In the genomic region with DNA sequence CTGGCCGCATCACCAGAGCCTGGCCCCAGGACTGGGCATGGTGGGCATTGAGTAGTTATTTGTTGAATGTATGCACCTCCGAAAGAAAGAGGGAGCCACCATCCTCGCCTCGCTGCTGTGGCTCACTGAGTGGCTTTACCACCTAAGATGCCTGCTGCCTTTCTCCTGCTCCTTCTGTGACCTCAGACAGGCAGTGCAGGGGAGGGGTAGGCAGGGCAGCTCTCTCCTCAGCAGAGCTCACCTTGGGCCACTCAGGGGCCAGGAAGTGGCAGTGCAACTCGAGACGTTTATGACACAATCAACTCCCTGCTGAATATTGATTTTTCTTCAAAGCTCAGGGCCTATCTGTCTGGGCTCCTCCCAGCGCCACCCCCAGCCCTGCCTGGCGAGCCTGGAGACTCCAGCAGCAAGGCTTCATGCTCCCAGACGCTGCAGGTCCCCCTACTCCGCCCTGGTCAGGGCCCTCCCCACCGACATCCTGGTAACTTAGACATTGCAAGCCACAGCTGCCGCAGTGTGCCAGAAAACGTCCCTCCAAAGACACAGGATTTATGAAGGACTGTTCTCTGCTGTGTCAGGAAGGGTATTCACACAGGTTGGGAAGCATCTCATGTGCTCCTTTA, we compare ENCODE assay signal across 2 cellular contexts.
TF ChIP-seq lines count a peak whose summit lies in the region.

No MANE protein-coding gene starts in this region.

TF ChIP-seq in HEK293, 187 proteins besides CTCF, POLR2A, EP300 and RAD21 (continued from another document and continues in another):
- TF ChIP-seq, protein P1, sequence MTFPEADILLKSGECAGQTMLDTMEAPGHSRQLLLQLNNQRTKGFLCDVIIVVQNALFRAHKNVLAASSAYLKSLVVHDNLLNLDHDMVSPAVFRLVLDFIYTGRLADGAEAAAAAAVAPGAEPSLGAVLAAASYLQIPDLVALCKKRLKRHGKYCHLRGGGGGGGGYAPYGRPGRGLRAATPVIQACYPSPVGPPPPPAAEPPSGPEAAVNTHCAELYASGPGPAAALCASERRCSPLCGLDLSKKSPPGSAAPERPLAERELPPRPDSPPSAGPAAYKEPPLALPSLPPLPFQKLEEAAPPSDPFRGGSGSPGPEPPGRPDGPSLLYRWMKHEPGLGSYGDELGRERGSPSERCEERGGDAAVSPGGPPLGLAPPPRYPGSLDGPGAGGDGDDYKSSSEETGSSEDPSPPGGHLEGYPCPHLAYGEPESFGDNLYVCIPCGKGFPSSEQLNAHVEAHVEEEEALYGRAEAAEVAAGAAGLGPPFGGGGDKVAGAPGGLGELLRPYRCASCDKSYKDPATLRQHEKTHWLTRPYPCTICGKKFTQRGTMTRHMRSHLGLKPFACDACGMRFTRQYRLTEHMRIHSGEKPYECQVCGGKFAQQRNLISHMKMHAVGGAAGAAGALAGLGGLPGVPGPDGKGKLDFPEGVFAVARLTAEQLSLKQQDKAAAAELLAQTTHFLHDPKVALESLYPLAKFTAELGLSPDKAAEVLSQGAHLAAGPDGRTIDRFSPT (tag by site-specific recombination; IDR thresholded peaks at IDR 0.05): no peak
- TF ChIP-seq ZBTB21 (tag by site-specific recombination; IDR thresholded peaks at IDR 0.05) (peak; percentile 71; the same call in 1 of the 2 replicates), ZNF433 (tag by site-specific recombination; IDR thresholded peaks at IDR 0.05; ENCODE audit: low read depth) (no peak), ZBTB48 (tag by site-specific recombination; IDR thresholded peaks at IDR 0.05) (peak; percentile 88), ZNF843 (tag by site-specific recombination; IDR thresholded peaks at IDR 0.05) (0 out of 2 replicates have a peak, but pooled peaks have one; percentile 20), ZNF529 (tag by site-specific recombination; IDR thresholded peaks at IDR 0.05; ENCODE audit: insufficient replicate concordance) (no peak), ZNF416 (tag by site-specific recombination; IDR thresholded peaks at IDR 0.05) (no peak), ZNF16 (tag by site-specific recombination; IDR thresholded peaks at IDR 0.05; ENCODE audit: low read depth) (no peak), ZNF292 (tag by site-specific recombination; IDR thresholded peaks at IDR 0.05; ENCODE audit: borderline replicate concordance, low read depth) (no peak), ZNF311 (tag by site-specific recombination; IDR thresholded peaks at IDR 0.05; ENCODE audit: borderline replicate concordance) (no peak), ZBTB1 (tag by site-specific recombination; IDR thresholded peaks at IDR 0.05) (no peak), ZNF37A (tag by site-specific recombination; IDR thresholded peaks at IDR 0.05) (no peak), ZFP69B (tag by site-specific recombination; IDR thresholded peaks at IDR 0.05) (0 out of 2 replicates have a peak, but pooled peaks have one; percentile 49), MEIS1 (CRISPR knock-in tag; IDR thresholded peaks at IDR 0.05; ENCODE audit: borderline replicate concordance) (no peak), ZNF155 (tag by site-specific recombination; IDR thresholded peaks at IDR 0.05) (no peak), ZNF202 (tag by site-specific recombination; IDR thresholded peaks at IDR 0.05; ENCODE audit: borderline replicate concordance) (no peak)
- TF ChIP-seq, protein P2, sequence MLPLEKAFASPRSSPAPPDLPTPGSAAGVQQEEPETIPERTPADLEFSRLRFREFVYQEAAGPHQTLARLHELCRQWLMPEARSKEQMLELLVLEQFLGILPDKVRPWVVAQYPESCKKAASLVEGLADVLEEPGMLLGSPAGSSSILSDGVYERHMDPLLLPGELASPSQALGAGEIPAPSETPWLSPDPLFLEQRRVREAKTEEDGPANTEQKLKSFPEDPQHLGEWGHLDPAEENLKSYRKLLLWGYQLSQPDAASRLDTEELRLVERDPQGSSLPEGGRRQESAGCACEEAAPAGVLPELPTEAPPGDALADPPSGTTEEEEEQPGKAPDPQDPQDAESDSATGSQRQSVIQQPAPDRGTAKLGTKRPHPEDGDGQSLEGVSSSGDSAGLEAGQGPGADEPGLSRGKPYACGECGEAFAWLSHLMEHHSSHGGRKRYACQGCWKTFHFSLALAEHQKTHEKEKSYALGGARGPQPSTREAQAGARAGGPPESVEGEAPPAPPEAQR (tag by site-specific recombination; IDR thresholded peaks at IDR 0.05): no peak
- TF ChIP-seq, protein P3, sequence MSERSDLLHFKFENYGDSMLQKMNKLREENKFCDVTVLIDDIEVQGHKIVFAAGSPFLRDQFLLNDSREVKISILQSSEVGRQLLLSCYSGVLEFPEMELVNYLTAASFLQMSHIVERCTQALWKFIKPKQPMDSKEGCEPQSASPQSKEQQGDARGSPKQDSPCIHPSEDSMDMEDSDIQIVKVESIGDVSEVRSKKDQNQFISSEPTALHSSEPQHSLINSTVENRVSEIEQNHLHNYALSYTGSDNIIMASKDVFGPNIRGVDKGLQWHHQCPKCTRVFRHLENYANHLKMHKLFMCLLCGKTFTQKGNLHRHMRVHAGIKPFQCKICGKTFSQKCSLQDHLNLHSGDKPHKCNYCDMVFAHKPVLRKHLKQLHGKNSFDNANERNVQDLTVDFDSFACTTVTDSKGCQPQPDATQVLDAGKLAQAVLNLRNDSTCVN (tag by site-specific recombination; optimal IDR thresholded peaks at IDR 0.05): no peak
- TF ChIP-seq, protein P4, sequence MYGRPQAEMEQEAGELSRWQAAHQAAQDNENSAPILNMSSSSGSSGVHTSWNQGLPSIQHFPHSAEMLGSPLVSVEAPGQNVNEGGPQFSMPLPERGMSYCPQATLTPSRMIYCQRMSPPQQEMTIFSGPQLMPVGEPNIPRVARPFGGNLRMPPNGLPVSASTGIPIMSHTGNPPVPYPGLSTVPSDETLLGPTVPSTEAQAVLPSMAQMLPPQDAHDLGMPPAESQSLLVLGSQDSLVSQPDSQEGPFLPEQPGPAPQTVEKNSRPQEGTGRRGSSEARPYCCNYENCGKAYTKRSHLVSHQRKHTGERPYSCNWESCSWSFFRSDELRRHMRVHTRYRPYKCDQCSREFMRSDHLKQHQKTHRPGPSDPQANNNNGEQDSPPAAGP (tag by site-specific recombination; IDR thresholded peaks at IDR 0.05): peak; percentile 57

TF ChIP-seq in K562, 482 proteins besides CTCF, POLR2A, EP300 and RAD21 (continued from another document):
- TF ChIP-seq, protein P5, sequence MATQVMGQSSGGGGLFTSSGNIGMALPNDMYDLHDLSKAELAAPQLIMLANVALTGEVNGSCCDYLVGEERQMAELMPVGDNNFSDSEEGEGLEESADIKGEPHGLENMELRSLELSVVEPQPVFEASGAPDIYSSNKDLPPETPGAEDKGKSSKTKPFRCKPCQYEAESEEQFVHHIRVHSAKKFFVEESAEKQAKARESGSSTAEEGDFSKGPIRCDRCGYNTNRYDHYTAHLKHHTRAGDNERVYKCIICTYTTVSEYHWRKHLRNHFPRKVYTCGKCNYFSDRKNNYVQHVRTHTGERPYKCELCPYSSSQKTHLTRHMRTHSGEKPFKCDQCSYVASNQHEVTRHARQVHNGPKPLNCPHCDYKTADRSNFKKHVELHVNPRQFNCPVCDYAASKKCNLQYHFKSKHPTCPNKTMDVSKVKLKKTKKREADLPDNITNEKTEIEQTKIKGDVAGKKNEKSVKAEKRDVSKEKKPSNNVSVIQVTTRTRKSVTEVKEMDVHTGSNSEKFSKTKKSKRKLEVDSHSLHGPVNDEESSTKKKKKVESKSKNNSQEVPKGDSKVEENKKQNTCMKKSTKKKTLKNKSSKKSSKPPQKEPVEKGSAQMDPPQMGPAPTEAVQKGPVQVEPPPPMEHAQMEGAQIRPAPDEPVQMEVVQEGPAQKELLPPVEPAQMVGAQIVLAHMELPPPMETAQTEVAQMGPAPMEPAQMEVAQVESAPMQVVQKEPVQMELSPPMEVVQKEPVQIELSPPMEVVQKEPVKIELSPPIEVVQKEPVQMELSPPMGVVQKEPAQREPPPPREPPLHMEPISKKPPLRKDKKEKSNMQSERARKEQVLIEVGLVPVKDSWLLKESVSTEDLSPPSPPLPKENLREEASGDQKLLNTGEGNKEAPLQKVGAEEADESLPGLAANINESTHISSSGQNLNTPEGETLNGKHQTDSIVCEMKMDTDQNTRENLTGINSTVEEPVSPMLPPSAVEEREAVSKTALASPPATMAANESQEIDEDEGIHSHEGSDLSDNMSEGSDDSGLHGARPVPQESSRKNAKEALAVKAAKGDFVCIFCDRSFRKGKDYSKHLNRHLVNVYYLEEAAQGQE (CRISPR knock-in tag; IDR thresholded peaks at IDR 0.05; ENCODE audit: low read depth): no peak
